In the genomic region with DNA sequence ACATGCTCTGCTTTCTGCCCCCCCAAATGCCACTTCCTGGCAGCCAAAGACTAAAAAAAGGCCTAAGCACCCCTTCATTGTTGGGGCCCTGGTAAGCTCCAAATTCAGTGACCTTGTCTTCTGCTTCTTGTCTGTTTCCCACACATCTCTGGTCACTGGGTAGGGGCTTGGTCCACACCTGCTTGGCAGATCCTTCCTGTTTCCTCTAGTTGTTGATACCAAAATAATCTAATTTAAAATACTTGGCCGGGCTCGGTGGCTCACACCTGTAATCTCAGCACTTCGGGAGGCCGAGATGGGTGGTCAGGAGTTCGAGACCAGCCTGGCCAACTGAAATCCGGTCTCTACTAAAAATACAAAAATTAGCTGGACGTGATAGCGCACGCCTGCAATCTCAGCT, we compare ENCODE assay signal across 18 cellular contexts.
DNase-seq lines count a peak whose midpoint lies in the region; ATAC-seq and TF ChIP-seq lines count a peak whose summit lies in the region.
"Had no signal": no experiment of that assay in that cellular context is flagged by ENCODE, and none has a peak within 500 bp of the region (broad histone marks: within the 10 kb centered on the region; RNA-seq: fewer than 3 reads in every experiment).

No MANE protein-coding gene starts in this region.

- peak overlapping the region; percentile 18 to 85 (median 23) for H3K27ac Mint-ChIP-seq in IgD-negative memory B cell
- H3K27ac Mint-ChIP-seq in memory B cell = peak overlapping the region; percentile 61
- H3K27ac Mint-ChIP-seq: H9 had no signal

- peaks cover 0 to 3% (median 0%) of the 10 kb centered on the region in 3 donors for H3K9me3 Mint-ChIP-seq in IgD-negative memory B cell
- H3K9me3 Mint-ChIP-seq in memory B cell = peaks cover 2% of the 10 kb centered on the region

- H3K27me3 Mint-ChIP-seq in IgD-negative memory B cell = no peaks in the 10 kb centered on the region
- H3K27me3 Mint-ChIP-seq in memory B cell = no peaks in the 10 kb centered on the region
- H3K27me3 Mint-ChIP-seq: CD4-positive, CD25-positive, alpha-beta regulatory T cell; CD8-positive, alpha-beta memory T cell had no signal

- DNase-seq in memory B cell (ENCODE audit: low spot score in 2 of 2) (no peak), spleen (peak; percentile 23), NCI-H526 treated with DMSO at 0.1 percent for 48 hours (lab: John Stamatoyannopoulos, UW) (no peak), pons (ENCODE audit: low spot score) (no peak)
- DNase-seq in stimulated activated CD4-positive, alpha-beta T cell treated with anti-CD3 and anti-CD28 coated beads, Interleukin-4, amount 100 ng/mL, for 1 hour = no peak
- DNase-seq: BE2C; C1 segment of cervical spinal cord; CD4-positive, CD25-positive, alpha-beta regulatory T cell; CD8-positive, alpha-beta memory T cell; COR-L47; DMS 273 treated with DMSO at 0.1 percent for 48 hours; DMS53; DND-41; EL; H9 had no signal

- intact Hi-C loops in spleen (cut with DNase I; ENCODE audit: low total_unique reads) = no loop called here

- peaks cover 0 to under 1% (median 0%) of the 10 kb centered on the region in 8 donors for H3K9me3 ChIP-seq in spleen
- H3K9me3 ChIP-seq: BE2C had no signal

- no peaks in the 10 kb centered on the region for H3K36me3 ChIP-seq in spleen
- H3K36me3 ChIP-seq: BE2C had no signal

- no peak for TF ChIP-seq POLR2A in spleen (IDR thresholded peaks at IDR 0.05)

- no peak for TF ChIP-seq CTCF in spleen (IDR thresholded peaks at IDR 0.05 in 8 of 11, conservative IDR thresholded peaks at IDR 0.05 in 3 of 11)

- H3K27ac ChIP-seq in spleen = no peak overlapping the region

- H3K4me3 Mint-ChIP-seq in IgD-negative memory B cell (peak overlapping the region in 1 of 4 donors; percentile 81), memory B cell (no peak overlapping the region)
- H3K4me3 Mint-ChIP-seq: CD4-positive, CD25-positive, alpha-beta regulatory T cell; CD8-positive, alpha-beta memory T cell; H9 had no signal

- H3K4me1 ChIP-seq in spleen = peaks cover 0 to 36% (median 24%) of the 10 kb centered on the region in 6 donors

- WGBS in spleen, 5 donors = 75 to 84% (median 79%) methylated on average over 9 of the region's 9 CpGs

- H3K4me1 Mint-ChIP-seq in IgD-negative memory B cell (peaks cover 32 to 43% (median 39%) of the 10 kb centered on the region in 3 donors), memory B cell (peaks cover 54% of the 10 kb centered on the region)

- ATAC-seq in memory B cell (ENCODE audit: low read depth) = no peak
- ATAC-seq: GM12878, HepG2 had no signal

- peaks cover 9% of the 10 kb centered on the region for H3K36me3 Mint-ChIP-seq in IgD-negative memory B cell
- H3K36me3 Mint-ChIP-seq in memory B cell = peaks cover 24% of the 10 kb centered on the region

- H3K4me3 ChIP-seq in spleen = no peak overlapping the region
- H3K4me3 ChIP-seq: GM12878 had no signal

- no peaks in the 10 kb centered on the region for H3K27me3 ChIP-seq in spleen (replicated peaks in 1 of 7)
- H3K27me3 ChIP-seq: BE2C had no signal
